8 cellular contexts compared by ENCODE assay signal in the genomic region with DNA sequence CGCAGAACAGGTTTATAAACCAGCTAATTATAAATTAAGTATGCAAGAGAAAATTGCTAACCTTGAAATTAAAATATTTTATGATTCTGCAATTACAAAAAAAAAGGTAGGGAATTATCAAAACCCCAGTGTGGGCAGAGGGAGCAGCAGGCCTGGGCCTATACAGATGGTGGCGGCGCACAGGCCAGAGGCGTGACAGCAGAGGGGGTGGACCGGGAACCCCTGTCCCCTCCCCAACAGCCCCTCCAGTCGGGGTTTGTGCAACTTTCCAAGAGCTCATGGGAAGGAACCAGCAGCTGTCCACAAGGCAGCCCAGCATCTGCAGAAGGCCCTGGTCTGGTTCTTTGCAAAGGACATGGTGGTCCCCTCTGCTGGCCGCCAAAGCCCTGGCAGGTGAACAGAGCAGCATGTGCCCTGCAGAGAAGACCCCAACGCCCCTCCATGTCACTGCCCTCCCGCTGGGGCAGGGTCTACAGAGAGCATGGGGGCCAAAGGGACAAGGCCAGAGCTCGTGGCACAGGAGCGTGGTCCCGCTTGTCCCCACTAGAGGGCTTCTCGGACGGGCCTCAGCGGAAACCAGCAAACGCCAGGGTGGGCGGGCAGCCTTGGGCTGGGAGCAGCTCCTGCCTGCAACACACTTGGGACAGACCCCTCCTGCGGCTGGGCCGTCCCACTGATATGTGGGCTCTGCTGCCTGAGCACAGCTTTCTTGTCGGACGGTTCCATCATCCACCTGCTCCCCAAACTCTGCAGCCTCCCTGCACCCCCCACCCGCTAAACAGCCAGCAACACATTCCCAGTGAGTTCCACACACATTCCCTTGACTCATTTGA.
DNase-seq lines count a peak whose midpoint lies in the region; ATAC-seq and TF ChIP-seq lines count a peak whose summit lies in the region.

No MANE protein-coding gene starts in this region.

- H3K4me3 Mint-ChIP-seq in immature natural killer cell: no peak overlapping the region
- H3K4me3 Mint-ChIP-seq in activated T-helper 2 cell treated with anti-CD3 and anti-CD28 coated beads, Interferon-gamma antibody, Interleukin-2, Interleukin-4, amounts not matched to agents 10 μg/mL and 5 μg/mL and 100 μg/mL, durations not matched to agents 14 hours and 24 hours and 36 hours (ENCODE audit: low read depth): no peak overlapping the region

- peak; percentile 68 for TF ChIP-seq CTCF in BE2C (IDR thresholded peaks at IDR 0.05; ENCODE audit: low read depth, low read length)

- H3K4me3 ChIP-seq in BE2C (ENCODE audit: low read depth, low read length): no peak overlapping the region

- no peaks in the 10 kb centered on the region for H3K36me3 Mint-ChIP-seq in immature natural killer cell
- no peaks in the 10 kb centered on the region for H3K36me3 Mint-ChIP-seq in activated T-helper 2 cell treated with anti-CD3 and anti-CD28 coated beads, Interferon-gamma antibody, Interleukin-2, Interleukin-4, amounts not matched to agents 10 μg/mL and 5 μg/mL and 100 μg/mL, durations not matched to agents 14 hours and 24 hours and 36 hours (ENCODE audit: low read depth)

- no peaks in the 10 kb centered on the region for H3K9me3 ChIP-seq in BE2C

- intact Hi-C loops in activated T-helper 2 cell treated with anti-CD3 and anti-CD28 coated beads, Interferon-gamma antibody, Interleukin-2, Interleukin-4, amounts not matched to agents 10 μg/mL and 5 μg/mL and 100 μg/mL, durations not matched to agents 14 hours and 24 hours and 36 hours (cut with micrococcal nuclease): no loop called here

- H3K9me3 Mint-ChIP-seq in immature natural killer cell: no peaks in the 10 kb centered on the region
- H3K9me3 Mint-ChIP-seq in activated T-helper 2 cell treated with anti-CD3 and anti-CD28 coated beads, Interferon-gamma antibody, Interleukin-2, Interleukin-4, amounts not matched to agents 10 μg/mL and 5 μg/mL and 100 μg/mL, durations not matched to agents 14 hours and 24 hours and 36 hours: no peaks in the 10 kb centered on the region

- H3K4me1 ChIP-seq in BE2C: peaks cover 39% of the 10 kb centered on the region

- peaks cover 0 to 8% (median 0%) of the 10 kb centered on the region in 3 donors for H3K27me3 Mint-ChIP-seq in immature natural killer cell (ENCODE audit: low read depth in 3 of 3)
- H3K27me3 Mint-ChIP-seq in activated T-helper 2 cell treated with anti-CD3 and anti-CD28 coated beads, Interferon-gamma antibody, Interleukin-2, Interleukin-4, amounts not matched to agents 10 μg/mL and 5 μg/mL and 100 μg/mL, durations not matched to agents 14 hours and 24 hours and 36 hours (ENCODE audit: low read depth): no peaks in the 10 kb centered on the region

- H3K27me3 ChIP-seq in BE2C: no peaks in the 10 kb centered on the region

- peak; percentile 82 for DNase-seq in BE2C
- peak; percentile 20 for DNase-seq in NCI-H69 (lab: John Stamatoyannopoulos, UW)
- peak; percentile 42 for DNase-seq in activated naive CD4-positive, alpha-beta T cell treated with Interleukin-2 at 50 U/mL for 16 hours
- peak; percentile 3 to 25 (median 17) for DNase-seq in immature natural killer cell
- peak; percentile 13 to 54 (median 19) for DNase-seq in stimulated activated CD4-positive, alpha-beta T cell treated with anti-CD3 and anti-CD28 coated beads, TNF-alpha, amount 100 ng/mL, for 24 hours (ENCODE audit: low read depth in 3 of 3)
- DNase-seq in DMS114 treated with DMSO at 0.1 percent for 48 hours (lab: John Stamatoyannopoulos, UW; ENCODE audit: unreplicated experiment): no peak
- no peak for DNase-seq in activated T-helper 2 cell treated with anti-CD3 and anti-CD28 coated beads, Interferon-gamma antibody, Interleukin-2, Interleukin-4, amounts not matched to agents 10 μg/mL and 5 μg/mL and 100 μg/mL, durations not matched to agents 14 hours and 24 hours and 36 hours (ENCODE audit: low spot score)

- ATAC-seq in GM19467 (IDR thresholded peaks at IDR 0.05; ENCODE audit: unreplicated experiment): peak; percentile 67

- H3K27ac Mint-ChIP-seq in immature natural killer cell: no peak overlapping the region
- no peak overlapping the region for H3K27ac Mint-ChIP-seq in activated T-helper 2 cell treated with anti-CD3 and anti-CD28 coated beads, Interferon-gamma antibody, Interleukin-2, Interleukin-4, amounts not matched to agents 10 μg/mL and 5 μg/mL and 100 μg/mL, durations not matched to agents 14 hours and 24 hours and 36 hours

- H3K36me3 ChIP-seq in BE2C: peaks cover 6% of the 10 kb centered on the region

- H3K4me1 Mint-ChIP-seq in immature natural killer cell: no peaks in the 10 kb centered on the region
- no peaks in the 10 kb centered on the region for H3K4me1 Mint-ChIP-seq in activated T-helper 2 cell treated with anti-CD3 and anti-CD28 coated beads, Interferon-gamma antibody, Interleukin-2, Interleukin-4, amounts not matched to agents 10 μg/mL and 5 μg/mL and 100 μg/mL, durations not matched to agents 14 hours and 24 hours and 36 hours (ENCODE audit: low read depth)

Comparison
In these comparisons a context has a peak if more than half of its experiments do, and no peak if none do; other contexts are left out.
1. DNase-seq: peak in BE2C (single experiment), NCI-H69 (single experiment), activated naive CD4-positive, alpha-beta T cell treated with Interleukin-2 at 50 U/mL for 16 hours (single experiment), immature natural killer cell (3 of 3) and stimulated activated CD4-positive, alpha-beta T cell treated with anti-CD3 and anti-CD28 coated beads, TNF-alpha, amount 100 ng/mL, for 24 hours (3 of 3); none in DMS114 treated with DMSO at 0.1 percent for 48 hours (single experiment) and activated T-helper 2 cell treated with anti-CD3 and anti-CD28 coated beads, Interferon-gamma antibody, Interleukin-2, Interleukin-4, amounts not matched to agents 10 μg/mL and 5 μg/mL and 100 μg/mL, durations not matched to agents 14 hours and 24 hours and 36 hours (single experiment).